In genomic region chr13:44739120-44739519, GRCh38 we compare ENCODE assay signal across 22 cellular contexts.
A peak's percentile ranks its signal among the peaks of the same experiment; 100 is the strongest.
DNase-seq lines count a peak whose midpoint lies in the region; ATAC-seq and TF ChIP-seq lines count a peak whose summit lies in the region.
"Had no signal": no experiment of that assay in that cellular context is flagged by ENCODE, and none has a peak within 500 bp of the region (broad histone marks: within the 10 kb centered on the region; RNA-seq: fewer than 3 reads in every experiment).

No MANE protein-coding gene starts in this region.

- DNase-seq in BE2C (no peak), HCT116 (ENCODE audit: low read depth, low spot score) (no peak), cardiac fibroblast (ENCODE audit: low read depth in 2 of 2) (no peak), kidney epithelial cell (ENCODE audit: low read depth) (no peak), left colon (no peak), NCI-H524 treated with DMSO at 0.1 percent for 48 hours (lab: John Stamatoyannopoulos, UW) (no peak), hypothalamus (lab: John Stamatoyannopoulos, UW) (no peak)
- DNase-seq: activated CD4-positive, alpha-beta T cell treated with anti-CD3 and anti-CD28 coated beads, Interleukin-2, amount 10 ng/mL, durations not matched to agents 24 days and 14 days; activated naive CD8-positive, alpha-beta T cell treated with anti-CD3 and anti-CD28 coated beads for 36 hours; HCEC 1CT; MG63; NCI-H1436 treated with DMSO at 0.1 percent for 48 hours; NCI-H2171 treated with DMSO at 0.1 percent for 48 hours; NCI-H69; OCI-M1; SHP77; stimulated activated naive B cell treated with anti-CD40 and anti-IgM and Interleukin-4, amounts not matched to agents 10 μg/mL and 1 μg/mL and 100 μg/mL, for 72 hours; T-helper 1 cell had no signal

- no peak for TF ChIP-seq POLR2A in HCT116 (IDR thresholded peaks at IDR 0.05; ENCODE audit: borderline replicate concordance, extremely low read depth, insufficient read depth, insufficient read length)

- no peaks in the 10 kb centered on the region for H4K20me1 ChIP-seq in HCT116 (ENCODE audit: insufficient read depth)

- POLR2A ChIA-PET in HCT116 (lab: Charles Lee) = no interaction called here

- no peaks in the 10 kb centered on the region for H3K36me3 ChIP-seq in BE2C
- no peaks in the 10 kb centered on the region for H3K36me3 ChIP-seq in HCT116 (ENCODE audit: control insufficient read depth in 1 of 2, insufficient read depth in 2 of 2, low read length in 2 of 2)
- no peaks in the 10 kb centered on the region for H3K36me3 ChIP-seq in kidney epithelial cell (ENCODE audit: control insufficient read depth, insufficient read depth, low read length)
- H3K36me3 ChIP-seq: gastroesophageal sphincter, MG63, thoracic aorta had no signal

- no peak overlapping the region for H3K9ac ChIP-seq in HCT116 (ENCODE audit: low read length)

- H3K4me1 ChIP-seq in BE2C (no peaks in the 10 kb centered on the region; the same call in 1 of the 2 replicates), HCT116 (ENCODE audit: control insufficient read depth in 1 of 2, insufficient read depth in 2 of 2, low read length in 2 of 2) (peaks cover 0 to 7% of the 10 kb centered on the region in 2 experiments; a peak in 2 of 4 replicates)
- H3K4me1 ChIP-seq: gastroesophageal sphincter had no signal

- no peaks in the 10 kb centered on the region for H3K79me2 ChIP-seq in HCT116 (ENCODE audit: insufficient read depth, low read length)

- no peak overlapping the region for H3K4me2 ChIP-seq in HCT116 (ENCODE audit: low read length)

- RAD21 ChIA-PET in HCT116 (lab: Charles Lee; ENCODE audit: low non-redundant PET in 1 of 2, low total read pairs in 2 of 2, uncharacterized antibody in 2 of 2, unreplicated experiment in 2 of 2) = no interaction called here

- TF ChIP-seq RAD21 in HCT116 (IDR thresholded peaks at IDR 0.05; ENCODE audit: low read depth) = no peak

- H3K27me3 ChIP-seq in BE2C (no peaks in the 10 kb centered on the region), HCT116 (ENCODE audit: insufficient read depth, low read length) (no peaks in the 10 kb centered on the region), kidney epithelial cell (ENCODE audit: control insufficient read depth, insufficient read depth, low read length) (no peaks in the 10 kb centered on the region)
- H3K27me3 ChIP-seq: gastroesophageal sphincter, MG63 had no signal

- H3K9me2 ChIP-seq in HCT116 (ENCODE audit: insufficient read depth) = no peaks in the 10 kb centered on the region

- BruUV-seq in HCT116 (replicated peaks; lab: Mats Ljungman, UMichigan) = no TSS peak

- peak; percentile 33 for TF ChIP-seq CTCF in BE2C (IDR thresholded peaks at IDR 0.05; ENCODE audit: low read depth, low read length)
- peak in 2 of 3 experiments; percentile 33 to 34; a peak in 3 of 6 replicates for TF ChIP-seq CTCF in HCT116 (IDR thresholded peaks at IDR 0.05 in 2 of 3, conservative IDR thresholded peaks at IDR 0.05 in 1 of 3; ENCODE audit: borderline replicate concordance in 1 of 3, insufficient read depth in 1 of 3, low read depth in 2 of 3, low read length in 2 of 3)
- peak; percentile 23 for TF ChIP-seq CTCF in cardiac fibroblast (IDR thresholded peaks at IDR 0.05; ENCODE audit: low read depth, low read length)
- peak; percentile 4 for TF ChIP-seq CTCF in kidney epithelial cell (IDR thresholded peaks at IDR 0.05; ENCODE audit: insufficient read depth, low read length, poor library complexity, severe bottlenecking)

- no peak overlapping the region for H3K4me3 ChIP-seq in BE2C (ENCODE audit: low read depth, low read length)
- H3K4me3 ChIP-seq in HCT116 (replicated peaks in 1 of 2; ENCODE audit: low read depth in 1 of 2, low read length in 2 of 2) = no peak overlapping the region
- H3K4me3 ChIP-seq in cardiac fibroblast (replicated peaks in 1 of 2; ENCODE audit: low read depth in 2 of 2, low read length in 2 of 2) = no peak overlapping the region
- H3K4me3 ChIP-seq in kidney epithelial cell (ENCODE audit: low read depth, low read length) = no peak overlapping the region
- H3K4me3 ChIP-seq: gastroesophageal sphincter, MG63, thoracic aorta had no signal

- ATAC-seq in HCT116 (peak; percentile 72; the same call in 1 of the 2 replicates), left colon (no peak)
- ATAC-seq: gastroesophageal sphincter; stimulated activated naive B cell treated with anti-CD40 and anti-IgM and Interleukin-4, amounts not matched to agents 10 μg/mL and 1 μg/mL and 100 μg/mL, for 72 hours had no signal

- no peaks in the 10 kb centered on the region for H3K9me3 ChIP-seq in BE2C
- H3K9me3 ChIP-seq in HCT116 (ENCODE audit: control insufficient read depth in 1 of 2, insufficient read depth in 1 of 2, low read depth in 1 of 2, low read length in 2 of 2) = no peaks in the 10 kb centered on the region; a peak in 1 of 4 replicates
- H3K9me3 ChIP-seq: gastroesophageal sphincter, thoracic aorta had no signal

- CTCF ChIA-PET in HCT116 (lab: Charles Lee) = interaction anchor here (0.9 to 1.8 kb wide), 5 partner anchors 8 to 80 kb away, joined by 3 to 6 read pairs (median 4); no protein-coding TSS in a partner anchor

- H3K27ac ChIP-seq in HCT116 (ENCODE audit: low read depth, low read length) = no peak overlapping the region
- H3K27ac ChIP-seq: epithelial cell of prostate, gastroesophageal sphincter, HL-60, thoracic aorta had no signal

- peak overlapping the region; percentile 55 for H2AFZ ChIP-seq in HCT116 (ENCODE audit: low read depth, low read length, poor library complexity, severe bottlenecking)

- intact Hi-C loops in HCT116 (cut with micrococcal nuclease) = no loop called here
- intact Hi-C loops in left colon (cut with DNase I, micrococcal nuclease) = no loop called here

TF ChIP-seq in HCT116, 20 proteins besides CTCF, POLR2A, EP300 and RAD21 (continues in another document):
- TF ChIP-seq JUND (IDR thresholded peaks at IDR 0.05) (no peak), CEBPB (IDR thresholded peaks at IDR 0.05; ENCODE audit: low read depth) (no peak), SIN3A (IDR thresholded peaks at IDR 0.05; ENCODE audit: low read depth) (no peak), TCF7L2 (IDR thresholded peaks at IDR 0.05; ENCODE audit: borderline replicate concordance, extremely low read depth, insufficient read depth, insufficient read length) (no peak), ATF3 (IDR thresholded peaks at IDR 0.05) (no peak), REST (IDR thresholded peaks at IDR 0.05; ENCODE audit: low read depth) (no peak), CBX3 (IDR thresholded peaks at IDR 0.05; ENCODE audit: low read depth) (no peak), ZFX (IDR thresholded peaks at IDR 0.05) (no peak), YY1 (IDR thresholded peaks at IDR 0.05; ENCODE audit: extremely low read depth, insufficient replicate concordance, low read depth, low read length) (no peak), EGR1 (IDR thresholded peaks at IDR 0.05; ENCODE audit: low read depth) (no peak), EZH2 (IDR thresholded peaks at IDR 0.05) (no peak), ZNF274 (IDR thresholded peaks at IDR 0.05; ENCODE audit: low read depth, low read length) (no peak), POLR2AphosphoS5 (IDR thresholded peaks at IDR 0.05; ENCODE audit: low read depth, low read length) (no peak), SRF (IDR thresholded peaks at IDR 0.05; ENCODE audit: low read depth) (no peak), EZH2phosphoT487 (IDR thresholded peaks at IDR 0.05; ENCODE audit: borderline replicate concordance) (no peak)
- TF ChIP-seq, protein P1, sequence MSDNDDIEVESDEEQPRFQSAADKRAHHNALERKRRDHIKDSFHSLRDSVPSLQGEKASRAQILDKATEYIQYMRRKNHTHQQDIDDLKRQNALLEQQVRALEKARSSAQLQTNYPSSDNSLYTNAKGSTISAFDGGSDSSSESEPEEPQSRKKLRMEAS (IDR thresholded peaks at IDR 0.05) = no peak
